8 cellular contexts compared by ENCODE assay signal in the genomic region with DNA sequence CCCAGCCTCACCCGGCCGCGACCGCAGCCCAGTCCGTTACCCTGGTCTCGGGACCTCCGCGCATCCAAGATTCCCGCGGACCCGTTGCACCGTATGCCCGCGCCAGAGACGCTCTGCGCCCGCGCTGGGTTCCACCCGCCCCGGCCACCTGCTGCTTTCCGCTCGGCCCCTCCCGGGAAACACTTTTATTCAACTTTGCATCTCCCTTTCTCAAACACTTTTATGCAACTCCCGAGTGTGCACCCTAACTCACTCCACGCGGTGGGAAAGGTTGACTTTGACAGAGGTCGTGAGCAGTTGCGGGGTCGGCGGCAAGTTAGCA. TPM values are rescaled to one million over a fixed set of nuclear protein-coding genes. Genes with fewer than 3 reads are reported as not detected.
DNase-seq lines count a peak whose midpoint lies in the region; ATAC-seq, FAIRE-seq and TF ChIP-seq lines count a peak whose summit lies in the region.

A gene with protein sequence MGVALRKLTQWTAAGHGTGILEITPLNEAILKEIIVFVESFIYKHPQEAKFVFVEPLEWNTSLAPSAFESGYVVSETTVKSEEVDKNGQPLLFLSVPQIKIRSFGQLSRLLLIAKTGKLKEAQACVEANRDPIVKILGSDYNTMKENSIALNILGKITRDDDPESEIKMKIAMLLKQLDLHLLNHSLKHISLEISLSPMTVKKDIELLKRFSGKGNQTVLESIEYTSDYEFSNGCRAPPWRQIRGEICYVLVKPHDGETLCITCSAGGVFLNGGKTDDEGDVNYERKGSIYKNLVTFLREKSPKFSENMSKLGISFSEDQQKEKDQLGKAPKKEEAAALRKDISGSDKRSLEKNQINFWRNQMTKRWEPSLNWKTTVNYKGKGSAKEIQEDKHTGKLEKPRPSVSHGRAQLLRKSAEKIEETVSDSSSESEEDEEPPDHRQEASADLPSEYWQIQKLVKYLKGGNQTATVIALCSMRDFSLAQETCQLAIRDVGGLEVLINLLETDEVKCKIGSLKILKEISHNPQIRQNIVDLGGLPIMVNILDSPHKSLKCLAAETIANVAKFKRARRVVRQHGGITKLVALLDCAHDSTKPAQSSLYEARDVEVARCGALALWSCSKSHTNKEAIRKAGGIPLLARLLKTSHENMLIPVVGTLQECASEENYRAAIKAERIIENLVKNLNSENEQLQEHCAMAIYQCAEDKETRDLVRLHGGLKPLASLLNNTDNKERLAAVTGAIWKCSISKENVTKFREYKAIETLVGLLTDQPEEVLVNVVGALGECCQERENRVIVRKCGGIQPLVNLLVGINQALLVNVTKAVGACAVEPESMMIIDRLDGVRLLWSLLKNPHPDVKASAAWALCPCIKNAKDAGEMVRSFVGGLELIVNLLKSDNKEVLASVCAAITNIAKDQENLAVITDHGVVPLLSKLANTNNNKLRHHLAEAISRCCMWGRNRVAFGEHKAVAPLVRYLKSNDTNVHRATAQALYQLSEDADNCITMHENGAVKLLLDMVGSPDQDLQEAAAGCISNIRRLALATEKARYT (minus strand): TSS at position 126 of the 322 bp plus-strand sequence. CDS start 3,937 bp downstream, outside the sequence.

- no peak for FAIRE-seq in pancreas (lab: Jason Lieb, UNC)

- TF ChIP-seq CTCF in CD8-positive, alpha-beta T cell (IDR thresholded peaks at IDR 0.05), result no peak
- TF ChIP-seq CTCF in RWPE2 (IDR thresholded peaks at IDR 0.05; ENCODE audit: poor library complexity, severe bottlenecking) (no peak), esophagus squamous epithelium (IDR thresholded peaks at IDR 0.05) (no peak), pancreas (IDR thresholded peaks at IDR 0.05) (no peak)

- H3K27me3 ChIP-seq in CD8-positive, alpha-beta T cell (ENCODE audit: insufficient read depth, low read length), result no peaks in the 10 kb centered on the region
- H3K27me3 ChIP-seq in RWPE2 (ENCODE audit: insufficient read depth, poor library complexity, severe bottlenecking) (no peaks in the 10 kb centered on the region), esophagus squamous epithelium (peaks cover 0 to 39% (median 0%) of the 10 kb centered on the region in 4 donors), pancreas (peaks cover 0 to 4% (median 0%) of the 10 kb centered on the region in 4 donors)

- H3K27ac Mint-ChIP-seq in CD8-positive, alpha-beta T cell, result no peak within 1 kb of the TSS

- in situ Hi-C loops in KBM-7 (cut with MboI; ENCODE audit: low pct_unique_long_range_greater_than_20kb, low sequenced_read_pairs), result no loop called here

- H3K9me3 Mint-ChIP-seq in CD8-positive, alpha-beta T cell, result no peaks in the 10 kb centered on the region

- peak within 1 kb of the TSS; percentile 38 for H3K4me3 ChIP-seq in CD8-positive, alpha-beta T cell (ENCODE audit: low read depth, low read length)
- peak within 1 kb of the TSS; percentile 90 for H3K4me3 ChIP-seq in RWPE2 (ENCODE audit: severe bottlenecking)
- H3K4me3 ChIP-seq in esophagus squamous epithelium, result peak within 1 kb of the TSS; percentile 44 to 70 (median 58)
- H3K4me3 ChIP-seq in pancreas, result peak within 1 kb of the TSS; percentile 35 to 70 (median 50)

- no peak for ATAC-seq in CD8-positive, alpha-beta T cell
- ATAC-seq in RWPE2 (ENCODE audit: low read depth) (no peak), pancreas (no peak)

- no peaks in the 10 kb centered on the region for H3K9me3 ChIP-seq in CD8-positive, alpha-beta T cell (ENCODE audit: low read length)
- H3K9me3 ChIP-seq in RWPE2 (ENCODE audit: severe bottlenecking), result no peaks in the 10 kb centered on the region
- no peaks in the 10 kb centered on the region for H3K9me3 ChIP-seq in esophagus squamous epithelium
- H3K9me3 ChIP-seq in pancreas, result no peaks in the 10 kb centered on the region

- peaks cover 5% of the 10 kb centered on the region for H3K36me3 Mint-ChIP-seq in CD8-positive, alpha-beta T cell

- WGBS in esophagus squamous epithelium, 2 donors, result 2 to 15% methylated on average over 19 to 29 of the region's 30 CpGs
- 3 to 4% methylated on average over 24 to 30 of the region's 30 CpGs for WGBS in pancreas, 2 donors

- H3K4me3 Mint-ChIP-seq in CD8-positive, alpha-beta T cell, result peak within 1 kb of the TSS; percentile 87

- intact Hi-C loops in CD8-positive, alpha-beta T cell (cut with DNase I, micrococcal nuclease), result no loop called here
- intact Hi-C loops in esophagus squamous epithelium (cut with DNase I) (no loop called here), pancreas (cut with DNase I) (no loop called here)

- peak in 1 of 7 experiments; percentile 3 for DNase-seq in CD8-positive, alpha-beta T cell
- DNase-seq in RWPE2 (ENCODE audit: low spot score), result no peak
- DNase-seq in esophagus squamous epithelium (lab: John Stamatoyannopoulos, UW), result no peak
- DNase-seq in pancreas, result no peak
- no peak for DNase-seq in kidney tubule cell (ENCODE audit: low spot score)
- no peak for DNase-seq in KBM-7
- DNase-seq in NCI-H446 (lab: John Stamatoyannopoulos, UW), result no peak
- DNase-seq in superior temporal gyrus (ENCODE audit: extremely low spot score), result no peak

- POLR2A ChIA-PET in CD8-positive, alpha-beta T cell (lab: Charles Lee), result no interaction called here

- CTCF ChIA-PET in CD8-positive, alpha-beta T cell (lab: Charles Lee), result no interaction called here

- H3K36me3 ChIP-seq in CD8-positive, alpha-beta T cell (ENCODE audit: insufficient read depth, low read length), result no peaks in the 10 kb centered on the region
- H3K36me3 ChIP-seq in RWPE2 (ENCODE audit: low read depth) (0 out of 2 replicates have a peak, but pooled peaks cover 2% of the 10 kb centered on the region), esophagus squamous epithelium (no peaks in the 10 kb centered on the region), pancreas (no peaks in the 10 kb centered on the region)

- peaks cover 4% of the 10 kb centered on the region for H3K4me1 ChIP-seq in CD8-positive, alpha-beta T cell (ENCODE audit: insufficient read depth, low read length)
- H3K4me1 ChIP-seq in RWPE2 (ENCODE audit: insufficient read depth, poor library complexity, severe bottlenecking) (no peaks in the 10 kb centered on the region), esophagus squamous epithelium (peaks cover 0 to 19% (median 3%) of the 10 kb centered on the region in 3 donors), pancreas (no peaks in the 10 kb centered on the region)

- peaks cover 24% of the 10 kb centered on the region for H3K27me3 Mint-ChIP-seq in CD8-positive, alpha-beta T cell (ENCODE audit: low read depth)

- no peak for TF ChIP-seq POLR2A in esophagus squamous epithelium (IDR thresholded peaks at IDR 0.05)

- H3K4me1 Mint-ChIP-seq in CD8-positive, alpha-beta T cell (ENCODE audit: low read depth), result peaks cover 13% of the 10 kb centered on the region

- H3K27ac ChIP-seq in CD8-positive, alpha-beta T cell (ENCODE audit: low read depth, low read length), result no peak within 1 kb of the TSS
- no peak within 1 kb of the TSS for H3K27ac ChIP-seq in RWPE2 (ENCODE audit: poor library complexity, severe bottlenecking)
- peak within 1 kb of the TSS in 3 of 4 donors; percentile 18 to 54 (median 26) for H3K27ac ChIP-seq in esophagus squamous epithelium
- no peak within 1 kb of the TSS for H3K27ac ChIP-seq in pancreas

RNA-seq across cellular contexts. Expression of the gene that starts here (rescaled TPM):
- total RNA-seq in CD8-positive, alpha-beta T cell, result under 1 TPM in 1 of 2 experiments, not detected in 1; 0.11 TPM
- total RNA-seq in esophagus squamous epithelium (under 1 TPM in 2 of 4 donors, not detected in 2; 0.19 to 0.29 TPM), pancreas (under 1 TPM in 2 of 6 donors, not detected in 4; 0.15 to 0.28 TPM)
- polyA plus RNA-seq in pancreas, result under 1 TPM in 1 of 2 donors, not detected in 1; 0.52 TPM

Comparison
In these comparisons a context has a peak if more than half of its experiments do, and no peak if none do; other contexts are left out.
1. H3K27ac ChIP-seq: peak in esophagus squamous epithelium (3 of 4); none in CD8-positive, alpha-beta T cell (single experiment), RWPE2 (single experiment) and pancreas (0 of 4).
2. H3K4me3 ChIP-seq: peak in every context shown above with its lines; median percentile 90 in RWPE2; 58 in esophagus squamous epithelium; 50 in pancreas; 38 in CD8-positive, alpha-beta T cell.